1 cellular context compared by ENCODE assay signal in genomic region chr1:152047954-152048640, GRCh38.
A peak's percentile ranks its signal among the peaks of the same experiment; 100 is the strongest.
TF ChIP-seq lines count a peak whose summit lies in the region.

No MANE protein-coding gene starts in this region.

TF ChIP-seq in HepG2, 621 proteins besides CTCF, POLR2A, EP300 and RAD21 (continued from another document and continues in another):
- TF ChIP-seq STAT6 (CRISPR knock-in tag; IDR thresholded peaks at IDR 0.05; ENCODE audit: borderline replicate concordance) (no peak), DNMT3B (CRISPR knock-in tag; conservative IDR thresholded peaks at IDR 0.05) (no peak), CREB1 (IDR thresholded peaks at IDR 0.05) (peak; percentile 48; the same call in 1 of the 2 replicates), CREB1 (CRISPR knock-in tag; IDR thresholded peaks at IDR 0.05) (peak; percentile 57), ZNF878 (CRISPR knock-in tag; IDR thresholded peaks at IDR 0.05) (no peak), BORCS8-MEF2B (CRISPR knock-in tag; IDR thresholded peaks at IDR 0.05) (no peak; the same call in 1 of the 2 replicates), ZFP82 (CRISPR knock-in tag; IDR thresholded peaks at IDR 0.05; ENCODE audit: borderline replicate concordance) (no peak), ZBTB39 (CRISPR knock-in tag; IDR thresholded peaks at IDR 0.05) (no peak), ZNF704 (CRISPR knock-in tag; IDR thresholded peaks at IDR 0.05; ENCODE audit: borderline replicate concordance) (no peak), SRSF1 (optimal IDR thresholded peaks at IDR 0.05; ENCODE audit: low read depth, low read length) (peak; percentile 28), RCOR2 (CRISPR knock-in tag; IDR thresholded peaks at IDR 0.05) (no peak), ZBTB3 (CRISPR knock-in tag; IDR thresholded peaks at IDR 0.05; ENCODE audit: borderline replicate concordance, low read depth) (no peak), ZNF777 (CRISPR knock-in tag; IDR thresholded peaks at IDR 0.05) (no peak), ZNF614 (CRISPR knock-in tag; IDR thresholded peaks at IDR 0.05; ENCODE audit: borderline replicate concordance) (no peak), ZNF720 (CRISPR knock-in tag; IDR thresholded peaks at IDR 0.05) (no peak), TEAD3 (CRISPR knock-in tag; optimal IDR thresholded peaks at IDR 0.05; ENCODE audit: borderline replicate concordance) (peak; percentile 11), ZNF891 (CRISPR knock-in tag; IDR thresholded peaks at IDR 0.05) (peak; percentile 64), AKNA (CRISPR knock-in tag; IDR thresholded peaks at IDR 0.05; ENCODE audit: borderline replicate concordance) (no peak), ATF4 (CRISPR knock-in tag; IDR thresholded peaks at IDR 0.05) (no peak), CBX2 (IDR thresholded peaks at IDR 0.05; ENCODE audit: low read depth, low read length) (no peak), CBX2 (CRISPR knock-in tag; IDR thresholded peaks at IDR 0.05; ENCODE audit: low read depth) (no peak), RXRB (CRISPR knock-in tag; IDR thresholded peaks at IDR 0.05; ENCODE audit: borderline replicate concordance) (peak; percentile 38; the same call in 1 of the 2 replicates), NPAS2 (CRISPR knock-in tag; IDR thresholded peaks at IDR 0.05; ENCODE audit: borderline replicate concordance) (no peak), MEF2D (CRISPR knock-in tag; IDR thresholded peaks at IDR 0.05) (peak; percentile 44; the same call in 1 of the 2 replicates), ZNF790 (CRISPR knock-in tag; IDR thresholded peaks at IDR 0.05; ENCODE audit: borderline replicate concordance) (no peak), TOE1 (CRISPR knock-in tag; IDR thresholded peaks at IDR 0.05) (no peak), DR1 (CRISPR knock-in tag; IDR thresholded peaks at IDR 0.05) (no peak), ZFYVE20 (CRISPR knock-in tag; IDR thresholded peaks at IDR 0.05; ENCODE audit: borderline replicate concordance, low read depth) (no peak), MXD3 (CRISPR knock-in tag; IDR thresholded peaks at IDR 0.05) (no peak), FOXM1 (CRISPR knock-in tag; IDR thresholded peaks at IDR 0.05) (no peak), HMG20B (CRISPR knock-in tag; conservative IDR thresholded peaks at IDR 0.05) (no peak), ZNF782 (CRISPR knock-in tag; IDR thresholded peaks at IDR 0.05; ENCODE audit: borderline replicate concordance) (peak; percentile 60; the same call in 1 of the 2 replicates), SIX4 (CRISPR knock-in tag; IDR thresholded peaks at IDR 0.05) (no peak), SNAPC2 (CRISPR knock-in tag; IDR thresholded peaks at IDR 0.05) (no peak), LCORL (IDR thresholded peaks at IDR 0.05) (no peak), LCORL (CRISPR knock-in tag; IDR thresholded peaks at IDR 0.05) (peak; percentile 84), IKZF4 (CRISPR knock-in tag; IDR thresholded peaks at IDR 0.05; ENCODE audit: borderline replicate concordance, low read depth, not compliant biosample characterization) (no peak), NFE2 (CRISPR knock-in tag; IDR thresholded peaks at IDR 0.05) (no peak), ZNF510 (CRISPR knock-in tag; IDR thresholded peaks at IDR 0.05; ENCODE audit: low read depth) (no peak), ZNF3 (CRISPR knock-in tag; IDR thresholded peaks at IDR 0.05) (no peak), NR2C2 (CRISPR knock-in tag; IDR thresholded peaks at IDR 0.05; ENCODE audit: borderline replicate concordance) (no peak), PHF20 (CRISPR knock-in tag; IDR thresholded peaks at IDR 0.05) (peak; percentile 69), ZC3H13 (CRISPR knock-in tag; IDR thresholded peaks at IDR 0.05) (no peak), ZBTB4 (CRISPR knock-in tag; IDR thresholded peaks at IDR 0.05; ENCODE audit: borderline replicate concordance) (no peak), ZNF496 (CRISPR knock-in tag; IDR thresholded peaks at IDR 0.05; ENCODE audit: insufficient replicate concordance) (no peak), ZXDC (CRISPR knock-in tag; IDR thresholded peaks at IDR 0.05) (no peak), GTF2F1 (IDR thresholded peaks at IDR 0.05; ENCODE audit: low read length) (no peak), MTA3 (CRISPR knock-in tag; IDR thresholded peaks at IDR 0.05) (no peak)
